8 cellular contexts compared by ENCODE assay signal in the genomic region with DNA sequence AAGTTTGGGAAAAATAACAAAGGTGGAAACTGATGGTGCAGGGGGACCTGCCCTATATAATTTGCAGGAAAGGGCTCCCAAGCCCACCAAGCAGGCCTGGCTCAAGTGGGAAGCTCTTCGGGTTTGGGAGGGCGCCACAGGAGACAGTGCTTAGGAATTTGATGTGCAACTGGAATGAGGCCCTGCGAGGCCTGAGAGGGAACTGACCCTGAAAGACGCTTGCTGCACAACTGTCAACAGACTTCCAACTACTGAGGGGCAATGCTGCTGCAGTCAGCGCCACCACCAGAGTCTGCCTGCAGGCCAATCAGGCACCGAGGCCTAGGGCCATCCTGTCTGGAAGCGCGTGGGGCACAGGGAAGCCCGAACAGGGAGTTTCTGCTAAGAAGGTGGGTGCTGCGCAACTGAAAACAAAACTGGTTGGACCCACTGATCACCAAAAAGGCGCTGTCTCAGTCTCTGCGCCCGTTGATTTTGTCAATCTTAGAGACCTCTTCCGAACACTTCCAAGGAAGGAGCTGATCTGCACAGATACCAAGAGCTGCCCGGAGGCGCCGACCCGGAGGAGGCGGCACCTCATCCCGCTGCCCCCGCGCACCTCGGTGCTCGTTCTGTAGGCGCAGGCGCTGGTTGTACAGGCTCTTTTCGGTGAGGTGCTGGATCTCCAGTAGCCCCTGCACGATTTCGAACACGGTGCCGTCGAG. TPM values are rescaled to one million over a fixed set of nuclear protein-coding genes. Genes with fewer than 3 reads are reported as not detected.
DNase-seq lines count a peak whose midpoint lies in the region; ATAC-seq and TF ChIP-seq lines count a peak whose summit lies in the region.

No MANE protein-coding gene starts in this region.

- peak overlapping the region; percentile 66 to 83 for H3K27ac ChIP-seq in ovary

- TF ChIP-seq EP300 in ovary (IDR thresholded peaks at IDR 0.05) = no peak

- H3K9me3 Mint-ChIP-seq in activated naive CD4-positive, alpha-beta T cell treated with anti-CD3 and anti-CD28 coated beads, Interleukin-2, amount 10 ng/mL, durations not matched to agents 7 days and 5 days = peaks cover 3% of the 10 kb centered on the region
- no peaks in the 10 kb centered on the region for H3K9me3 Mint-ChIP-seq in activated CD4-positive, alpha-beta T cell treated with anti-CD3 and anti-CD28 coated beads, Interleukin-2, amount 10 ng/mL, durations not matched to agents 7 days and 5 days

- POLR2A ChIA-PET in activated CD4-positive, alpha-beta T cell treated with anti-CD3 and anti-CD28 coated beads, Interleukin-2, amount 10 ng/mL, durations not matched to agents 7 days and 5 days (lab: Charles Lee) = no interaction called here

- H3K27me3 ChIP-seq in ovary = no peaks in the 10 kb centered on the region

- H3K27ac Mint-ChIP-seq in activated naive CD4-positive, alpha-beta T cell treated with anti-CD3 and anti-CD28 coated beads, Interleukin-2, amount 10 ng/mL, durations not matched to agents 7 days and 5 days = peak overlapping the region; percentile 83
- H3K27ac Mint-ChIP-seq in activated CD4-positive, alpha-beta T cell treated with anti-CD3 and anti-CD28 coated beads, Interleukin-2, amount 10 ng/mL, durations not matched to agents 7 days and 5 days = peak overlapping the region; percentile 71

- no peaks in the 10 kb centered on the region for H3K27me3 Mint-ChIP-seq in activated naive CD4-positive, alpha-beta T cell treated with anti-CD3 and anti-CD28 coated beads, Interleukin-2, amount 10 ng/mL, durations not matched to agents 7 days and 5 days
- no peaks in the 10 kb centered on the region for H3K27me3 Mint-ChIP-seq in activated CD4-positive, alpha-beta T cell treated with anti-CD3 and anti-CD28 coated beads, Interleukin-2, amount 10 ng/mL, durations not matched to agents 7 days and 5 days

- no peaks in the 10 kb centered on the region for H3K9me3 ChIP-seq in ovary

- H3K4me3 ChIP-seq in ovary = peak overlapping the region; percentile 74

- no peak for TF ChIP-seq POLR2A in ovary (IDR thresholded peaks at IDR 0.05)

- TF ChIP-seq CTCF in ovary (IDR thresholded peaks at IDR 0.05) = no peak

- H3K36me3 ChIP-seq in ovary = no peaks in the 10 kb centered on the region

- peaks cover 10% of the 10 kb centered on the region for H3K4me1 ChIP-seq in ovary (ENCODE audit: insufficient read depth)

- DNase-seq in activated naive CD4-positive, alpha-beta T cell treated with anti-CD3 and anti-CD28 coated beads, Interleukin-2, amount 10 ng/mL, durations not matched to agents 7 days and 5 days = peak; percentile 41
- no peak for DNase-seq in activated naive CD4-positive, alpha-beta T cell treated with anti-CD3 and anti-CD28 coated beads, Interleukin-2, amount 50 U/mL, for 16 hours
- DNase-seq in activated CD4-positive, alpha-beta T cell treated with anti-CD3 and anti-CD28 coated beads, Interleukin-2, amount 10 ng/mL, durations not matched to agents 7 days and 5 days = peak; percentile 25
- DNase-seq in head of caudate nucleus = peak in 40 of 42 donors; percentile 26 to 82 (median 62)
- DNase-seq in ovary = peak in 3 of 5 donors; percentile 13 to 38 (median 26)
- no peak for DNase-seq in NCI-H526 treated with DMSO at 0.1 percent for 48 hours (lab: John Stamatoyannopoulos, UW)
- no peak for DNase-seq in effector CD4-positive, alpha-beta T cell

- WGBS in ovary, 3 donors = 1 to 3% (median 1%) methylated on average over 28 to 32 of the region's 32 CpGs

- H3K4me1 Mint-ChIP-seq in activated naive CD4-positive, alpha-beta T cell treated with anti-CD3 and anti-CD28 coated beads, Interleukin-2, amount 10 ng/mL, durations not matched to agents 7 days and 5 days = peaks cover 66% of the 10 kb centered on the region
- H3K4me1 Mint-ChIP-seq in activated CD4-positive, alpha-beta T cell treated with anti-CD3 and anti-CD28 coated beads, Interleukin-2, amount 10 ng/mL, durations not matched to agents 7 days and 5 days = peaks cover 55% of the 10 kb centered on the region

- peak; percentile 17 for ATAC-seq in HG03432 (IDR thresholded peaks at IDR 0.05; ENCODE audit: unreplicated experiment)

- CTCF ChIA-PET in activated naive CD4-positive, alpha-beta T cell treated with anti-CD3 and anti-CD28 coated beads, Interleukin-2, amount 10 ng/mL, durations not matched to agents 7 days and 5 days (lab: Charles Lee) = interaction anchor here (0.6 to 1.4 kb wide), 3 partner anchors 48 to 218 kb away, joined by 3 to 5 read pairs (median 4); no protein-coding TSS in a partner anchor
- CTCF ChIA-PET in activated CD4-positive, alpha-beta T cell treated with anti-CD3 and anti-CD28 coated beads, Interleukin-2, amount 10 ng/mL, durations not matched to agents 7 days and 5 days (lab: Charles Lee) = interaction anchor here (1.4 kb wide), 1 partner anchor 36 kb away, joined by 5 read pairs; no protein-coding TSS in a partner anchor

- intact Hi-C loops in head of caudate nucleus (cut with DNase I) (no loop called here), ovary (cut with DNase I) (no loop called here)

- peak overlapping the region; percentile 98 for H3K4me3 Mint-ChIP-seq in activated naive CD4-positive, alpha-beta T cell treated with anti-CD3 and anti-CD28 coated beads, Interleukin-2, amount 10 ng/mL, durations not matched to agents 7 days and 5 days
- peak overlapping the region; percentile 97 for H3K4me3 Mint-ChIP-seq in activated CD4-positive, alpha-beta T cell treated with anti-CD3 and anti-CD28 coated beads, Interleukin-2, amount 10 ng/mL, durations not matched to agents 7 days and 5 days

- peaks cover 20% of the 10 kb centered on the region for H3K36me3 Mint-ChIP-seq in activated naive CD4-positive, alpha-beta T cell treated with anti-CD3 and anti-CD28 coated beads, Interleukin-2, amount 10 ng/mL, durations not matched to agents 7 days and 5 days
- peaks cover 9% of the 10 kb centered on the region for H3K36me3 Mint-ChIP-seq in activated CD4-positive, alpha-beta T cell treated with anti-CD3 and anti-CD28 coated beads, Interleukin-2, amount 10 ng/mL, durations not matched to agents 7 days and 5 days (ENCODE audit: low read depth)

RNA-seq across cellular contexts. Expression of gene DGCR6L, which starts 0.7 kb away (rescaled TPM):
- 10 to 100 TPM; 60.4 to 63.1 TPM for total RNA-seq in activated CD4-positive, alpha-beta T cell treated with anti-CD3 and anti-CD28 coated beads, Interleukin-2, amount 10 ng/mL, durations not matched to agents 7 days and 5 days
- 10 to 100 TPM; 36.4 to 69.5 (median 40.8) TPM for total RNA-seq in ovary
- 10 to 100 TPM in 1 of 2 donors, 1 to 10 TPM in 1; 1.9 to 64.7 TPM for polyA plus RNA-seq in ovary

RNA-seq across cellular contexts. Expression of gene RTN4R, which starts 51.1 kb away (rescaled TPM):
- 1 to 10 TPM; 3.1 to 4.0 TPM for total RNA-seq in activated CD4-positive, alpha-beta T cell treated with anti-CD3 and anti-CD28 coated beads, Interleukin-2, amount 10 ng/mL, durations not matched to agents 7 days and 5 days
- total RNA-seq in ovary = 1 to 10 TPM in 4 of 7 donors, under 1 TPM in 3; 0.48 to 8.2 (median 2.2) TPM
- 1 to 10 TPM in 1 of 2 donors, not detected in 1; 1.5 TPM for polyA plus RNA-seq in ovary

Comparison
In these comparisons a context has a peak if more than half of its experiments do, and no peak if none do; other contexts are left out.
1. DNase-seq: peak in activated naive CD4-positive, alpha-beta T cell treated with anti-CD3 and anti-CD28 coated beads, Interleukin-2, amount 10 ng/mL, durations not matched to agents 7 days and 5 days (single experiment), activated CD4-positive, alpha-beta T cell treated with anti-CD3 and anti-CD28 coated beads, Interleukin-2, amount 10 ng/mL, durations not matched to agents 7 days and 5 days (single experiment), head of caudate nucleus (40 of 42) and ovary (3 of 5); none in activated naive CD4-positive, alpha-beta T cell treated with anti-CD3 and anti-CD28 coated beads, Interleukin-2, amount 50 U/mL, for 16 hours (single experiment), NCI-H526 treated with DMSO at 0.1 percent for 48 hours (single experiment) and effector CD4-positive, alpha-beta T cell (single experiment).